Comparison of ENCODE assay signal across 9 cellular contexts in the genomic region with DNA sequence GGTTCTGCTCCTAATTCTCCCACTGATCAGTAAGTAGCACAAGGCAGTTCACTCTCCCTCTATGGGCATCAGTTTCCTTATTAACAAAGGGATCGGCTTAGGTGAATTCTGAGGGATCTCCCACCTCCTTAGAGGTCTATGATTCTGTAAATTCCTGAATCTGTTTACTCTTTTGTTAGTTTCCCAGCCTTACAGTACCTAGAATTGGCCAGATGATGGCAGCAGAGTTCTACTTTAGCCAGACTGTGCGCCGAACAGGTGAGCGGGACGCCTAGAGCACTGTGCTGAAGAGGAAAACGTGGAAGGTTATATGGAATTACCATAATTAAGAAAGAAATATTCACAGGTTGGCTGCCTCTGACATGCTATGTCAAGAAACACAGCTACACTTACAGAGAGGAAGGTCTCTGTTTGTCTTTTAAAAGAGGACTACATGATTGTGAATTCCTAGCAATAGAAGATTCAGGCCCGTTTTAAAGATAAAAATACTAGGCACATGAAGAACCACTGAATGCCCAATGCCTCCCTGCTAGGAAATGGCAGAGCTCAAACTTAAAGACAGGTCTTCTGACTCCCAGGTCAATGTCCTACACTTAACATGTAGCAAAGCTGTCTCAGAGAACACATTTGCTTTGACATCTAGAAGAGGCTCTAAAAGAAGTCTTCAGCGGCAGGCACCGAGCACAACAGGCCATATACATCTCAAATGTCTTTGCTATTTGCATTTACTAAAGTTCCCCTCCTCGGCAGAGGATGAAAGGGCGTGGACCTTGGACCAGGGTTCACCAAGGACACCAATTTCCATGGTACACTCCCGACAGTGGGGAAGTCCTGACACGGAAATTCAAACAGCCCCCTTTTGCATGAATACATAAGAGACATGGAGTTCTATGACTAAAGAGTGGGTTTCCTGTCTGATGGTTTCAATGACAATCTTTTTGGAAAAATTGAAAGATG.
DNase-seq lines count a peak whose midpoint lies in the region; ATAC-seq and TF ChIP-seq lines count a peak whose summit lies in the region.
"Had no signal": no experiment of that assay in that cellular context is flagged by ENCODE, and none has a peak within 500 bp of the region (broad histone marks: within the 10 kb centered on the region; RNA-seq: fewer than 3 reads in every experiment).

No MANE protein-coding gene starts in this region.

- no peaks in the 10 kb centered on the region for H3K27me3 Mint-ChIP-seq in neural progenitor cell (ENCODE audit: insufficient read depth, low read depth)

- H3K4me3 ChIP-seq in fibroblast of mammary gland (ENCODE audit: control insufficient read depth, low read depth, low read length) (no peak overlapping the region), neural progenitor cell (no peak overlapping the region), upper lobe of right lung (no peak overlapping the region)

- H3K27me3 ChIP-seq in neural progenitor cell (no peaks in the 10 kb centered on the region), upper lobe of right lung (peaks cover 15% of the 10 kb centered on the region)

- no peak overlapping the region for H3K27ac Mint-ChIP-seq in neural progenitor cell
- H3K27ac Mint-ChIP-seq: activated naive CD8-positive, alpha-beta T cell had no signal

- H3K4me2 ChIP-seq in neural progenitor cell: no peak overlapping the region

- no peaks in the 10 kb centered on the region for H4K20me1 ChIP-seq in neural progenitor cell (ENCODE audit: low read depth)

- H3F3A ChIP-seq in neural progenitor cell (ENCODE audit: low read depth): no peaks in the 10 kb centered on the region

- DNase-seq in DMS114 treated with DMSO at 0.1 percent for 48 hours (lab: John Stamatoyannopoulos, UW; ENCODE audit: unreplicated experiment) (peak; percentile 16), NCI-H69 (lab: John Stamatoyannopoulos, UW) (peak; percentile 67), fibroblast of mammary gland (ENCODE audit: low read depth) (peak; percentile 52), neural progenitor cell (ENCODE audit: low spot score) (peak; percentile 82), upper lobe of right lung (no peak)
- DNase-seq in activated CD8-positive, alpha-beta memory T cell treated with anti-CD3 and anti-CD28 coated beads, Interleukin-2, amount 50 U/mL, for 24 hours (ENCODE audit: extremely low read depth): peak; percentile 12

- H3K9me3 ChIP-seq in neural progenitor cell (ENCODE audit: low read depth) (no peaks in the 10 kb centered on the region), upper lobe of right lung (no peaks in the 10 kb centered on the region)

- no peaks in the 10 kb centered on the region for H3K79me2 ChIP-seq in neural progenitor cell (ENCODE audit: low read depth)

- intact Hi-C loops in upper lobe of right lung (cut with DNase I): no loop called here

- no peaks in the 10 kb centered on the region for H3K4me1 Mint-ChIP-seq in neural progenitor cell

- H3K4me1 ChIP-seq in neural progenitor cell: no peaks in the 10 kb centered on the region
- no peaks in the 10 kb centered on the region for H3K4me1 ChIP-seq in upper lobe of right lung

- no peaks in the 10 kb centered on the region for H3K36me3 Mint-ChIP-seq in neural progenitor cell
- H3K36me3 Mint-ChIP-seq: activated naive CD8-positive, alpha-beta T cell had no signal

- no peaks in the 10 kb centered on the region for H3K36me3 ChIP-seq in neural progenitor cell
- H3K36me3 ChIP-seq in upper lobe of right lung: no peaks in the 10 kb centered on the region

- no peak overlapping the region for H2AFZ ChIP-seq in neural progenitor cell (replicated peaks)

- H3K4me3 Mint-ChIP-seq in neural progenitor cell: no peak overlapping the region
- H3K4me3 Mint-ChIP-seq: activated naive CD8-positive, alpha-beta T cell had no signal

- ATAC-seq in GM19463 (IDR thresholded peaks at IDR 0.05; ENCODE audit: unreplicated experiment) (peak; percentile 92), HG03457 (IDR thresholded peaks at IDR 0.05; ENCODE audit: unreplicated experiment) (peak; percentile 88), upper lobe of right lung (peak; percentile 94)

- H3K27ac ChIP-seq in neural progenitor cell (no peak overlapping the region), upper lobe of right lung (no peak overlapping the region)

- H3K9me3 Mint-ChIP-seq in neural progenitor cell: no peaks in the 10 kb centered on the region

- TF ChIP-seq CTCF in fibroblast of mammary gland (conservative IDR thresholded peaks at IDR 0.05; ENCODE audit: control insufficient read depth, insufficient read depth, low read depth, low read length) (peak; percentile 91), neural progenitor cell (IDR thresholded peaks at IDR 0.05) (peak; percentile 95), upper lobe of right lung (IDR thresholded peaks at IDR 0.05) (peak; percentile 90)

- no peak overlapping the region for H3K9ac ChIP-seq in neural progenitor cell
